In the genomic region with DNA sequence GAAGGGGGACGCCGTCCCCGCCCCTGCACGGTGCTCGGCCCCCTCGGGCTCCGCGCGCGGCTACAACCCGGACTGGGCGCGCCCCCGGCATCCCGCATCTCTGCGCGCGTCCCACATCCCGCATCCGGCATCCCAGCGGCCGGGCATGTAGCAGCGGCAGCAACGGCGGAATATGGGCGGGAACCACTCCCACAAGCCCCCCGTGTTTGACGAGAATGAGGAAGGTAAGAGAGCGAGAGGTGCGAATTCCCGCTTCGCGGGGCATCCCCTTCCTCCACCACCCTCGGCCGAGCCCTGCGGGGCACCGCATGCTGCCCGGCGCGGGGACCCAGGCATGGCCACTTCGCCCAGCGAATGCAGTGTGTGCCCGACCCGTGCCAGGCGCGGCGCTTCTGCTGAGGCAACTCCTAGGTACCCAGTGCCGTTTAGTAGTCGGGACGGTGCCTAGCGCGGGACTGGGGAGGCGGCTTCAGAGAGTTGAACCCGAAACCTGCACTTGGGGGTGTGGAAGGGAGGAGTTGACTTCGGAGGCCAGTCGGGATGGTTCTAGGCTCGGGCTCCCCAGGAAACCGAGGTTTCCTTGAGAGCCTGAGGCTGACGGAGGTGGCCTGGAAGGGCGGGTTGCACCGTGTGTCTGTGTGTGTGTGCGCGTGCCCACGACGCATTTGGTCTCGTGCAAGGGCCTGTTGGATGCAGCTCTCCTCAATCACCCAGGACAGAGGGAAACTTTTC, we compare ENCODE assay signal across 9 cellular contexts. TPM values are rescaled to one million over a fixed set of nuclear protein-coding genes. Genes with fewer than 3 reads are reported as not detected.
DNase-seq lines count a peak whose midpoint lies in the region; ATAC-seq and TF ChIP-seq lines count a peak whose summit lies in the region.
"Had no signal": no experiment of that assay in that cellular context is flagged by ENCODE, and none has a peak within 500 bp of the region (broad histone marks: within the 10 kb centered on the region; RNA-seq: fewer than 3 reads in every experiment).

No MANE protein-coding gene starts in this region.

- no peaks in the 10 kb centered on the region for H3K9me3 ChIP-seq in transverse colon

- intact Hi-C loops in transverse colon (cut with DNase I; ENCODE audit: low total_unique reads): no loop called here

- H3K27ac Mint-ChIP-seq in memory B cell: no peak overlapping the region

- no peak for TF ChIP-seq EP300 in transverse colon (IDR thresholded peaks at IDR 0.05; ENCODE audit: low read depth)

- H3K4me3 ChIP-seq in choroid plexus epithelial cell (ENCODE audit: low read depth, low read length) (peak overlapping the region; percentile 57), transverse colon (peak overlapping the region; percentile 29 to 53 (median 46))

- peaks cover 0 to 6% (median 5%) of the 10 kb centered on the region in 4 donors for H3K4me1 ChIP-seq in transverse colon

- H3K27ac ChIP-seq in transverse colon: peak overlapping the region in 2 of 4 donors; percentile 1 to 11

- in situ Hi-C loops in transverse colon (cut with MboI; ENCODE audit: low pct_ligation_motif_present in 1 of 4, low pct_unique_long_range_greater_than_20kb in 1 of 4, low sequenced_read_pairs in 3 of 4): no loop called here

- no peak for DNase-seq in activated T-cell treated with anti-CD3 and anti-CD28 coated beads, Interleukin-2, amount 50 U/mL, for 4 hours
- DNase-seq in activated T-cell treated with anti-CD3 and anti-CD28 coated beads, Interleukin-2, amount 50 U/mL, for 1 hour: no peak
- DNase-seq in choroid plexus epithelial cell (ENCODE audit: low read depth) (no peak), memory B cell (ENCODE audit: low spot score in 2 of 2) (no peak), transverse colon (no peak), COLO668 (lab: John Stamatoyannopoulos, UW; ENCODE audit: unreplicated experiment) (no peak), T-helper 1 cell (no peak)

- peak overlapping the region; percentile 38 for H3K4me3 Mint-ChIP-seq in activated T-cell treated with anti-CD3 and anti-CD28 coated beads, Interleukin-2, amount 50 U/mL, for 4 hours
- peak overlapping the region; percentile 49 for H3K4me3 Mint-ChIP-seq in memory B cell

- peaks cover 10% of the 10 kb centered on the region for H3K4me1 Mint-ChIP-seq in activated T-cell treated with anti-CD3 and anti-CD28 coated beads, Interleukin-2, amount 50 U/mL, for 4 hours (ENCODE audit: low read depth)
- H3K4me1 Mint-ChIP-seq in memory B cell: peaks cover 5% of the 10 kb centered on the region

- peaks cover 18% of the 10 kb centered on the region for H3K27me3 ChIP-seq in transverse colon

- H3K36me3 ChIP-seq in transverse colon: no peaks in the 10 kb centered on the region

- 23% methylated on average over 57 of the region's 66 CpGs; no CpG with 5 or more reads in 1 of the 2 donors for WGBS in transverse colon (ENCODE audit: low coverage in 1 of 2), 2 donors

- no peaks in the 10 kb centered on the region for H3K36me3 Mint-ChIP-seq in activated T-cell treated with anti-CD3 and anti-CD28 coated beads, Interleukin-2, amount 50 U/mL, for 4 hours (ENCODE audit: insufficient read depth)
- no peaks in the 10 kb centered on the region for H3K36me3 Mint-ChIP-seq in memory B cell

- no peak for TF ChIP-seq CTCF in choroid plexus epithelial cell (conservative IDR thresholded peaks at IDR 0.05; ENCODE audit: low read depth, low read length)
- TF ChIP-seq CTCF in transverse colon (IDR thresholded peaks at IDR 0.05): no peak

- peak in 1 of 2 donors; percentile 13 for ATAC-seq in activated T-cell treated with anti-CD3 and anti-CD28 coated beads, Interleukin-2, amount 50 U/mL, for 4 hours
- ATAC-seq in memory B cell (ENCODE audit: low read depth) (no peak), HG03342 (IDR thresholded peaks at IDR 0.05; ENCODE audit: unreplicated experiment) (no peak)

- no peak for TF ChIP-seq POLR2A in transverse colon (IDR thresholded peaks at IDR 0.05)

- H3K27me3 Mint-ChIP-seq in activated T-cell treated with anti-CD3 and anti-CD28 coated beads, Interleukin-2, amount 50 U/mL, for 4 hours (ENCODE audit: low read depth): peaks cover 55% of the 10 kb centered on the region
- peaks cover 21% of the 10 kb centered on the region for H3K27me3 Mint-ChIP-seq in memory B cell

- H3K9me3 Mint-ChIP-seq in activated T-cell treated with anti-CD3 and anti-CD28 coated beads, Interleukin-2, amount 50 U/mL, for 4 hours: no peaks in the 10 kb centered on the region
- H3K9me3 Mint-ChIP-seq in memory B cell: peaks cover 2% of the 10 kb centered on the region

RNA-seq across cellular contexts. Expression of a gene that starts 0.6 kb away (rescaled TPM):
- total RNA-seq in activated T-cell treated with anti-CD3 and anti-CD28 coated beads, Interleukin-2, amount 50 U/mL, for 4 hours: not detected
- total RNA-seq in transverse colon: 1 to 10 TPM in 1 of 4 donors, under 1 TPM in 3; 0.37 to 1.1 (median 0.64) TPM
- total RNA-seq: activated CD8-positive, alpha-beta memory T cell treated with anti-CD3 and anti-CD28 coated beads for 36 hours had no signal

RNA-seq across cellular contexts. Expression of a gene that starts 32.6 kb away (rescaled TPM):
- total RNA-seq in activated T-cell treated with anti-CD3 and anti-CD28 coated beads, Interleukin-2, amount 50 U/mL, for 4 hours: not detected
- 1 to 10 TPM in 1 of 4 donors, under 1 TPM in 1, not detected in 2; 0.79 to 1.8 TPM for total RNA-seq in transverse colon
- total RNA-seq: activated CD8-positive, alpha-beta memory T cell treated with anti-CD3 and anti-CD28 coated beads for 36 hours had no signal
